In genomic region chr12:124774462-124775167, GRCh38 we compare ENCODE assay signal across 1 cellular context.
TF ChIP-seq lines count a peak whose summit lies in the region.

No MANE protein-coding gene starts in this region.

TF ChIP-seq in GM12878, 131 proteins besides CTCF, POLR2A, EP300 and RAD21 (continued from another document and continues in another):
- TF ChIP-seq SMC3 (IDR thresholded peaks at IDR 0.05; ENCODE audit: borderline replicate concordance, low read length) (peak; percentile 32; the same call in 1 of the 2 replicates), CHD2 (IDR thresholded peaks at IDR 0.05; ENCODE audit: borderline replicate concordance, low read depth, low read length) (peak; percentile 81), BMI1 (IDR thresholded peaks at IDR 0.05; ENCODE audit: borderline replicate concordance) (peak; percentile 88), SMARCA5 (IDR thresholded peaks at IDR 0.05) (peak; percentile 77; the same call in 1 of the 2 replicates), NRF1 (conservative IDR thresholded peaks at IDR 0.05; ENCODE audit: low read depth, low read length) (no peak), YBX1 (IDR thresholded peaks at IDR 0.05) (peak; percentile 99), CREB1 (IDR thresholded peaks at IDR 0.05; ENCODE audit: low read depth) (no peak; the same call in none of the 2 replicates), GATAD2B (conservative IDR thresholded peaks at IDR 0.05; ENCODE audit: low read depth) (peak; percentile 100), PRDM15 (CRISPR knock-in tag; IDR thresholded peaks at IDR 0.05) (no peak), RFX5 (IDR thresholded peaks at IDR 0.05; ENCODE audit: low read depth, low read length) (no peak), DPF2 (IDR thresholded peaks at IDR 0.05) (peak; percentile 98), HDGF (IDR thresholded peaks at IDR 0.05) (no peak), GABPA (IDR thresholded peaks at IDR 0.05; ENCODE audit: low read depth) (peak; percentile 76; the same call in 1 of the 2 replicates), IRF5 (IDR thresholded peaks at IDR 0.05; ENCODE audit: borderline replicate concordance) (no peak), E4F1 (IDR thresholded peaks at IDR 0.05; ENCODE audit: borderline replicate concordance, partially characterized antibody) (no peak), NBN (IDR thresholded peaks at IDR 0.05) (peak; percentile 95), CBFB (IDR thresholded peaks at IDR 0.05; ENCODE audit: low read depth) (peak; percentile 87), PBX3 (IDR thresholded peaks at IDR 0.05; ENCODE audit: insufficient replicate concordance, low read depth, low read length) (no peak), MYB (IDR thresholded peaks at IDR 0.05; ENCODE audit: borderline replicate concordance, low read depth, low read length) (no peak), ZNF24 (IDR thresholded peaks at IDR 0.05) (peak; percentile 82), ASH2L (IDR thresholded peaks at IDR 0.05; ENCODE audit: borderline replicate concordance, low read depth) (0 out of 2 replicates have a peak, but pooled peaks have one; percentile 97), RAD51 (IDR thresholded peaks at IDR 0.05) (peak; percentile 48; the same call in 1 of the 2 replicates), PAX5 (IDR thresholded peaks at IDR 0.05; ENCODE audit: borderline replicate concordance, low read depth, low read length) (peak; percentile 82; the same call in 1 of the 2 replicates), TCF12 (IDR thresholded peaks at IDR 0.05; ENCODE audit: low read depth, low read length) (peak; percentile 98), ATF7 (IDR thresholded peaks at IDR 0.05; ENCODE audit: low read depth) (peak; percentile 92), CUX1 (IDR thresholded peaks at IDR 0.05; ENCODE audit: insufficient replicate concordance, low read depth, low read length) (peak; percentile 99), STAT3 (IDR thresholded peaks at IDR 0.05; ENCODE audit: low read depth, low read length) (peak; percentile 91), RCOR1 (conservative IDR thresholded peaks at IDR 0.05; ENCODE audit: low read depth, low read length) (peak; percentile 71; the same call in 1 of the 2 replicates), CEBPB (IDR thresholded peaks at IDR 0.05; ENCODE audit: borderline replicate concordance in 1 of 2, low read depth in 2 of 2, low read length in 2 of 2) (peak in 1 of 2 experiments; percentile 88; a peak in 1 of 4 replicates), POLR2AphosphoS2 (IDR thresholded peaks at IDR 0.05; ENCODE audit: low read depth, low read length) (peak; percentile 85), BCL3 (IDR thresholded peaks at IDR 0.05; ENCODE audit: borderline replicate concordance, insufficient read depth, low read depth, low read length, poor library complexity, severe bottlenecking) (peak; percentile 100), TAF1 (IDR thresholded peaks at IDR 0.05; ENCODE audit: borderline replicate concordance, low read depth, low read length) (peak; percentile 47; the same call in 1 of the 2 replicates), E2F4 (IDR thresholded peaks at IDR 0.05; ENCODE audit: low read depth, low read length) (no peak), PML (IDR thresholded peaks at IDR 0.05; ENCODE audit: low read length) (peak; percentile 90; the same call in 1 of the 2 replicates), NFIC (IDR thresholded peaks at IDR 0.05; ENCODE audit: low read depth, low read length) (peak; percentile 99), SREBF2 (IDR thresholded peaks at IDR 0.05; ENCODE audit: low read length) (no peak), POU2F2 (IDR thresholded peaks at IDR 0.05; ENCODE audit: borderline replicate concordance, low read depth, low read length) (peak; percentile 94; the same call in 2 of the 3 replicates), ATF2 (IDR thresholded peaks at IDR 0.05; ENCODE audit: low read length) (peak; percentile 100), CHD1 (IDR thresholded peaks at IDR 0.05; ENCODE audit: low read depth, low read length) (no peak), POLR2AphosphoS5 (IDR thresholded peaks at IDR 0.05; ENCODE audit: low read length) (peak; percentile 73), JUND (IDR thresholded peaks at IDR 0.05; ENCODE audit: low read depth, low read length) (peak; percentile 94)
